In the genomic region with DNA sequence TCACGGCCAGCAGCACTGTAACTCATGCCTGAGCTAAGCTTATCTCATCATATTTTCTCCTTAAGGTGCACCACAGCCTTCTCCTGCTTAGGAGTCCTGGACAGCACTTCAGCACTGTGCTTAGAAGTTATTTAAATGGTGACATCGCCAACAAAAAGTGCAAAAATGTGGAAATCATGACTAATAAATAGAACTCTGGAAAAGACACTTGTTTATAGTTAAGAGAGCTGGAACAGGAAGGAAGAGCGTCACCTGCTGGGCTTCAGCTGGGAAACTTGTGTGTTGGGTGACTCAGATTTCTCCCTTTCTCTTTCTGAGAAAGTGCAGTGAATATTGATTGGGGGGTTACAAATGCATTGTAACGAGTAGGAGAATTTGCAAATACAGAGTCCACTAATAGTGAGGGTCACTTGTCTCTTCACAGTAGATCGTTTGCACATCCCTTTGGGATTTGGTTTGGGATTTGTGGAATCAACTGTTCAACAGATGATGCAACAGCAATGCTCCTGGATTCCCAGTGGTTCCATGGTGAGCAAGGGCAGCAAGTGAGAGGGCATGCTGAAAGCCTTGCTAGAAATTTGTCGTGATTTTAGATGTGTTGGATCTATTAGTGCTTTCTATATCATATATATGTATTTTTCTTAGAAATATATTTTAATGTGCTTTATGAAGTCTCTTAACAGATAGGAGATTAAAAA, we compare ENCODE assay signal across 1 cellular context.
TF ChIP-seq lines count a peak whose summit lies in the region.

No MANE protein-coding gene starts in this region.

TF ChIP-seq in GM23338, 12 proteins besides CTCF, POLR2A, EP300 and RAD21:
- no peak for TF ChIP-seq ZNF462 (CRISPR knock-in tag; IDR thresholded peaks at IDR 0.05)
- no peak for TF ChIP-seq STAT1 (IDR thresholded peaks at IDR 0.05; ENCODE audit: unreplicated experiment)
- TF ChIP-seq NANOG (IDR thresholded peaks at IDR 0.05; ENCODE audit: borderline replicate concordance) = no peak
- no peak for TF ChIP-seq EZH2 (IDR thresholded peaks at IDR 0.05; ENCODE audit: low read depth, unreplicated experiment)
- no peak for TF ChIP-seq POLR2AphosphoS5 (IDR thresholded peaks at IDR 0.05; ENCODE audit: low read depth)
- TF ChIP-seq, protein P1, sequence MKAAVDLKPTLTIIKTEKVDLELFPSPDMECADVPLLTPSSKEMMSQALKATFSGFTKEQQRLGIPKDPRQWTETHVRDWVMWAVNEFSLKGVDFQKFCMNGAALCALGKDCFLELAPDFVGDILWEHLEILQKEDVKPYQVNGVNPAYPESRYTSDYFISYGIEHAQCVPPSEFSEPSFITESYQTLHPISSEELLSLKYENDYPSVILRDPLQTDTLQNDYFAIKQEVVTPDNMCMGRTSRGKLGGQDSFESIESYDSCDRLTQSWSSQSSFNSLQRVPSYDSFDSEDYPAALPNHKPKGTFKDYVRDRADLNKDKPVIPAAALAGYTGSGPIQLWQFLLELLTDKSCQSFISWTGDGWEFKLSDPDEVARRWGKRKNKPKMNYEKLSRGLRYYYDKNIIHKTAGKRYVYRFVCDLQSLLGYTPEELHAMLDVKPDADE (IDR thresholded peaks at IDR 0.05) = no peak
- no peak for TF ChIP-seq ZNF114 (CRISPR knock-in tag; IDR thresholded peaks at IDR 0.05)
- no peak for TF ChIP-seq CREB1 (CRISPR knock-in tag; IDR thresholded peaks at IDR 0.05; ENCODE audit: low read depth)
- no peak for TF ChIP-seq ZNF331 (CRISPR knock-in tag; IDR thresholded peaks at IDR 0.05; ENCODE audit: low read depth)
- no peak for TF ChIP-seq JUNB (IDR thresholded peaks at IDR 0.05; ENCODE audit: unreplicated experiment)
- TF ChIP-seq EZH2phosphoT487 (IDR thresholded peaks at IDR 0.05; ENCODE audit: unreplicated experiment) = no peak
- TF ChIP-seq, protein P2, sequence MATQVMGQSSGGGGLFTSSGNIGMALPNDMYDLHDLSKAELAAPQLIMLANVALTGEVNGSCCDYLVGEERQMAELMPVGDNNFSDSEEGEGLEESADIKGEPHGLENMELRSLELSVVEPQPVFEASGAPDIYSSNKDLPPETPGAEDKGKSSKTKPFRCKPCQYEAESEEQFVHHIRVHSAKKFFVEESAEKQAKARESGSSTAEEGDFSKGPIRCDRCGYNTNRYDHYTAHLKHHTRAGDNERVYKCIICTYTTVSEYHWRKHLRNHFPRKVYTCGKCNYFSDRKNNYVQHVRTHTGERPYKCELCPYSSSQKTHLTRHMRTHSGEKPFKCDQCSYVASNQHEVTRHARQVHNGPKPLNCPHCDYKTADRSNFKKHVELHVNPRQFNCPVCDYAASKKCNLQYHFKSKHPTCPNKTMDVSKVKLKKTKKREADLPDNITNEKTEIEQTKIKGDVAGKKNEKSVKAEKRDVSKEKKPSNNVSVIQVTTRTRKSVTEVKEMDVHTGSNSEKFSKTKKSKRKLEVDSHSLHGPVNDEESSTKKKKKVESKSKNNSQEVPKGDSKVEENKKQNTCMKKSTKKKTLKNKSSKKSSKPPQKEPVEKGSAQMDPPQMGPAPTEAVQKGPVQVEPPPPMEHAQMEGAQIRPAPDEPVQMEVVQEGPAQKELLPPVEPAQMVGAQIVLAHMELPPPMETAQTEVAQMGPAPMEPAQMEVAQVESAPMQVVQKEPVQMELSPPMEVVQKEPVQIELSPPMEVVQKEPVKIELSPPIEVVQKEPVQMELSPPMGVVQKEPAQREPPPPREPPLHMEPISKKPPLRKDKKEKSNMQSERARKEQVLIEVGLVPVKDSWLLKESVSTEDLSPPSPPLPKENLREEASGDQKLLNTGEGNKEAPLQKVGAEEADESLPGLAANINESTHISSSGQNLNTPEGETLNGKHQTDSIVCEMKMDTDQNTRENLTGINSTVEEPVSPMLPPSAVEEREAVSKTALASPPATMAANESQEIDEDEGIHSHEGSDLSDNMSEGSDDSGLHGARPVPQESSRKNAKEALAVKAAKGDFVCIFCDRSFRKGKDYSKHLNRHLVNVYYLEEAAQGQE (IDR thresholded peaks at IDR 0.05; ENCODE audit: unreplicated experiment) = no peak
